ENCODE assay signal across 8 cellular contexts in genomic region chr1:2233997-2234761, GRCh38. TPM values are rescaled to one million over a fixed set of nuclear protein-coding genes. Genes with fewer than 3 reads are reported as not detected.
DNase-seq lines count a peak whose midpoint lies in the region; ATAC-seq lines count a peak whose summit lies in the region.

No MANE protein-coding gene starts in this region.

- peak overlapping the region; percentile 95 for H3K27ac Mint-ChIP-seq in activated naive CD8-positive, alpha-beta T cell

- peak; percentile 64 for ATAC-seq in GM18502 (IDR thresholded peaks at IDR 0.05; ENCODE audit: poor library complexity, unreplicated experiment)
- ATAC-seq in HG02642 (IDR thresholded peaks at IDR 0.05; ENCODE audit: poor library complexity, unreplicated experiment), result no peak

- H3K27me3 Mint-ChIP-seq in activated naive CD8-positive, alpha-beta T cell, result no peaks in the 10 kb centered on the region

- H3K4me3 Mint-ChIP-seq in activated naive CD8-positive, alpha-beta T cell, result peak overlapping the region; percentile 95

- no peaks in the 10 kb centered on the region for H3K9me3 Mint-ChIP-seq in activated naive CD8-positive, alpha-beta T cell (ENCODE audit: low read depth)

- intact Hi-C loops in head of caudate nucleus (cut with DNase I) (loop anchor here (5.0 kb wide), 3 partner anchors 37 to 83 kb away; no protein-coding TSS in a partner anchor), posterior vena cava (cut with DNase I) (loop anchor here (5.0 kb wide), 3 partner anchors 42 to 83 kb away; partner anchors contain the start of gene FAAP20 (in 1 of the 2))

- peaks cover 69% of the 10 kb centered on the region for H3K4me1 Mint-ChIP-seq in activated naive CD8-positive, alpha-beta T cell (ENCODE audit: low read depth)

- DNase-seq in RPMI7951 (ENCODE audit: low read depth) (peak; percentile 90), head of caudate nucleus (peak in 40 of 42 donors; percentile 51 to 91 (median 76)), posterior vena cava (ENCODE audit: low spot score) (peak; percentile 98), NCI-H524 (lab: John Stamatoyannopoulos, UW) (no peak), NCI-H1092 (lab: John Stamatoyannopoulos, UW) (no peak)

- H3K36me3 Mint-ChIP-seq in activated naive CD8-positive, alpha-beta T cell, result no peaks in the 10 kb centered on the region

RNA-seq across cellular contexts. Expression of gene SKI, which starts 6.1 kb away (rescaled TPM):
- 3.5 and 7.7 TPM in 2 replicates for total RNA-seq in RPMI7951 (2014; rRNA removed; shearing (Covaris generic))
- total RNA-seq in posterior vena cava, result 100 to 1,000 TPM; 104 to 111 TPM

RNA-seq across cellular contexts. Expression of gene FAAP20, which starts 39.6 kb away (rescaled TPM):
- total RNA-seq in RPMI7951 (2014; rRNA removed; shearing (Covaris generic)), result 30.3 and 38.3 TPM in 2 replicates
- 10 to 100 TPM; 50.7 to 52.9 TPM for total RNA-seq in posterior vena cava

Comparison
In these comparisons a context has a peak if more than half of its experiments do, and no peak if none do; other contexts are left out.
1. DNase-seq: peak in RPMI7951 (single experiment), head of caudate nucleus (40 of 42) and posterior vena cava (single experiment); none in NCI-H524 (0 of 2) and NCI-H1092 (single experiment).
2. RNA of gene SKI, which starts 6.1 kb away (total RNA-seq): 104 to 111 TPM in posterior vena cava; 3.5 to 7.7 TPM in RPMI7951; every median in the first group is over 10 times any median in the second.